24 cellular contexts compared by ENCODE assay signal in the genomic region with DNA sequence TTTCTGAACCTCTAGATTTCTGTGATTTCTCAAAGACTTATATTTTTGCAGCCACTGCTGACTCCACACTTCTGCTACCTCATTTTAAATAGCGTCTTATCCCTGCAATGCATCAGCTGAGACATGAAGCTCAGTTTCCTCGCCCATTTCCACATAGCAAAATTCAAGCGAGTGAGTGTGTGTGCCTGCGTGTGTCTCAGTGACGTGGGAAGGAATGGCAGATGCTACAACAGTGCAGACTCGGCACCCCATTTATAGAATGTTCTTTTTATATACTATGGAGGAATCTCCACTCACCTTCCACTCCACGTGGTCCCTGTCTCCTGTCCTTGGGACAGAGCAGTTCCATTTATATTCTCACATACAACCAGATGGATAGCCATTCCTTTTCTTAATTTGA. TPM values are rescaled to one million over a fixed set of nuclear protein-coding genes. Genes with fewer than 3 reads are reported as not detected.
DNase-seq lines count a peak whose midpoint lies in the region; ATAC-seq and TF ChIP-seq lines count a peak whose summit lies in the region.
"Had no signal": no experiment of that assay in that cellular context is flagged by ENCODE, and none has a peak within 500 bp of the region (broad histone marks: within the 10 kb centered on the region; RNA-seq: fewer than 3 reads in every experiment).

No MANE protein-coding gene starts in this region.

- CTCF ChIA-PET in activated CD4-positive, alpha-beta T cell treated with anti-CD3 and anti-CD28 coated beads, Interleukin-2, amount 10 ng/mL, durations not matched to agents 7 days and 5 days (lab: Charles Lee) = no interaction called here

- ATAC-seq in heart right ventricle = peak in 5 of 8 donors; percentile 25 to 67 (median 46)
- ATAC-seq in omental fat pad (ENCODE audit: low FRiP score) = peak; percentile 48
- ATAC-seq in GM18511 (IDR thresholded peaks at IDR 0.05; ENCODE audit: unreplicated experiment) = no peak
- ATAC-seq: activated CD8-positive, alpha-beta memory T cell treated with anti-CD3 and anti-CD28 coated beads, Interleukin-2, amount 10 ng/mL, durations not matched to agents 7 days and 5 days; HCT116; HepG2 had no signal

- no peaks in the 10 kb centered on the region for H3K36me3 ChIP-seq in heart right ventricle
- no peaks in the 10 kb centered on the region for H3K36me3 ChIP-seq in HAP-1 (replicated peaks)
- H3K36me3 ChIP-seq: neural progenitor cell, prostate gland, vagina had no signal

- in situ Hi-C loops in HAP-1 (cut with MboI; ENCODE audit: low sequenced_read_pairs) = no loop called here

- H3K4me1 ChIP-seq in heart right ventricle = peaks cover 7 to 47% (median 12%) of the 10 kb centered on the region in 9 donors
- H3K4me1 ChIP-seq in HAP-1 = no peaks in the 10 kb centered on the region; the same call in 1 of the 2 replicates
- H3K4me1 ChIP-seq: prostate gland had no signal

- H3K27ac Mint-ChIP-seq in nephron progenitor cell = no peak overlapping the region
- H3K27ac Mint-ChIP-seq in activated CD4-positive, alpha-beta T cell treated with anti-CD3 and anti-CD28 coated beads, Interleukin-2, amount 10 ng/mL, durations not matched to agents 7 days and 5 days = no peak overlapping the region
- H3K27ac Mint-ChIP-seq: activated CD8-positive, alpha-beta memory T cell treated with anti-CD3 and anti-CD28 coated beads, Interleukin-2, amount 10 ng/mL, durations not matched to agents 7 days and 5 days; activated T-helper 1 cell treated with anti-CD3 and anti-CD28 coated beads, Interleukin-12 subunit alpha, Interleukin-12 subunit beta, Interleukin-2, Interleukin-4 antibody, amounts not matched to agents 30 ng/mL and 10 ng/mL and 1 ng/mL, durations not matched to agents 14 hours and 24 hours and 36 hours; neural progenitor cell; T-helper 2 cell treated with Interferon-gamma antibody and Interleukin-4, amounts not matched to agents 5 μg/mL and 100 μg/mL, for 36 hours had no signal

- H3K27ac ChIP-seq in heart right ventricle = peak overlapping the region in 8 of 10 donors; percentile 20 to 86 (median 52)
- H3K27ac ChIP-seq: epithelial cell of prostate, HL-60, neural progenitor cell, prostate gland, vagina had no signal

- 58 to 64% methylated on average over 7 of the region's 7 CpGs for WGBS in heart right ventricle, 2 donors

- intact Hi-C loops in heart right ventricle (cut with DNase I) = no loop called here

- TF ChIP-seq CTCF in heart right ventricle (IDR thresholded peaks at IDR 0.05) = no peak
- TF ChIP-seq CTCF in omental fat pad (IDR thresholded peaks at IDR 0.05) = no peak
- no peak for TF ChIP-seq CTCF in nephron progenitor cell (IDR thresholded peaks at IDR 0.05)

- H3K4me3 ChIP-seq in heart right ventricle = no peak overlapping the region
- no peak overlapping the region for H3K4me3 ChIP-seq in HAP-1
- H3K4me3 ChIP-seq: neural progenitor cell, prostate gland, vagina had no signal

- H3K9me3 ChIP-seq in heart right ventricle (no peaks in the 10 kb centered on the region), HAP-1 (no peaks in the 10 kb centered on the region)
- H3K9me3 ChIP-seq: prostate gland, vagina had no signal

- no peaks in the 10 kb centered on the region for H3K9me3 Mint-ChIP-seq in nephron progenitor cell
- no peaks in the 10 kb centered on the region for H3K9me3 Mint-ChIP-seq in activated CD4-positive, alpha-beta T cell treated with anti-CD3 and anti-CD28 coated beads, Interleukin-2, amount 10 ng/mL, durations not matched to agents 7 days and 5 days
- H3K9me3 Mint-ChIP-seq: activated T-helper 1 cell treated with anti-CD3 and anti-CD28 coated beads, Interleukin-12 subunit alpha, Interleukin-12 subunit beta, Interleukin-2, Interleukin-4 antibody, amounts not matched to agents 30 ng/mL and 10 ng/mL and 1 ng/mL, durations not matched to agents 14 hours and 24 hours and 36 hours; neural progenitor cell; T-helper 2 cell treated with Interferon-gamma antibody and Interleukin-4, amounts not matched to agents 5 μg/mL and 100 μg/mL, for 36 hours had no signal

- DNase-seq in Ammon's horn (ENCODE audit: low spot score) (peak; percentile 56), amniotic epithelial cell (ENCODE audit: low read depth) (peak; percentile 45), heart right ventricle (no peak), omental fat pad (ENCODE audit: low spot score) (no peak), nephron progenitor cell (no peak), HAP-1 (ENCODE audit: low spot score in 2 of 2) (no peak)
- DNase-seq in activated CD4-positive, alpha-beta T cell treated with anti-CD3 and anti-CD28 coated beads, Interleukin-2, amount 10 ng/mL, durations not matched to agents 7 days and 5 days = no peak
- DNase-seq: activated CD4-positive, alpha-beta T cell treated with anti-CD3 and anti-CD28 coated beads, Interleukin-2, amount 50 U/mL, for 1 hour; activated CD8-positive, alpha-beta memory T cell treated with anti-CD3 and anti-CD28 coated beads, Interleukin-2, amount 10 ng/mL, durations not matched to agents 7 days and 5 days; activated naive CD4-positive, alpha-beta T cell treated with anti-CD3 and anti-CD28 coated beads, Interleukin-2, amount 50 U/mL, for 16 hours; aorta had no signal

- no peak overlapping the region for H3K4me3 Mint-ChIP-seq in nephron progenitor cell
- no peak overlapping the region for H3K4me3 Mint-ChIP-seq in activated CD4-positive, alpha-beta T cell treated with anti-CD3 and anti-CD28 coated beads, Interleukin-2, amount 10 ng/mL, durations not matched to agents 7 days and 5 days
- H3K4me3 Mint-ChIP-seq: activated CD8-positive, alpha-beta memory T cell treated with anti-CD3 and anti-CD28 coated beads, Interleukin-2, amount 10 ng/mL, durations not matched to agents 7 days and 5 days; activated T-helper 1 cell treated with anti-CD3 and anti-CD28 coated beads, Interleukin-12 subunit alpha, Interleukin-12 subunit beta, Interleukin-2, Interleukin-4 antibody, amounts not matched to agents 30 ng/mL and 10 ng/mL and 1 ng/mL, durations not matched to agents 14 hours and 24 hours and 36 hours; neural progenitor cell; T-helper 2 cell treated with Interferon-gamma antibody and Interleukin-4, amounts not matched to agents 5 μg/mL and 100 μg/mL, for 36 hours had no signal

- H3K27me3 Mint-ChIP-seq in nephron progenitor cell (ENCODE audit: low read depth, poor library complexity) = peaks cover 11% of the 10 kb centered on the region
- peaks cover 5% of the 10 kb centered on the region for H3K27me3 Mint-ChIP-seq in activated CD4-positive, alpha-beta T cell treated with anti-CD3 and anti-CD28 coated beads, Interleukin-2, amount 10 ng/mL, durations not matched to agents 7 days and 5 days

- H3K36me3 Mint-ChIP-seq in nephron progenitor cell (ENCODE audit: low read depth) = no peaks in the 10 kb centered on the region
- no peaks in the 10 kb centered on the region for H3K36me3 Mint-ChIP-seq in activated CD4-positive, alpha-beta T cell treated with anti-CD3 and anti-CD28 coated beads, Interleukin-2, amount 10 ng/mL, durations not matched to agents 7 days and 5 days (ENCODE audit: low read depth)
- H3K36me3 Mint-ChIP-seq: activated CD8-positive, alpha-beta memory T cell treated with anti-CD3 and anti-CD28 coated beads, Interleukin-2, amount 10 ng/mL, durations not matched to agents 7 days and 5 days; neural progenitor cell had no signal

- H3K4me1 Mint-ChIP-seq in nephron progenitor cell = peaks cover 55% of the 10 kb centered on the region
- H3K4me1 Mint-ChIP-seq in activated CD4-positive, alpha-beta T cell treated with anti-CD3 and anti-CD28 coated beads, Interleukin-2, amount 10 ng/mL, durations not matched to agents 7 days and 5 days = no peaks in the 10 kb centered on the region
- H3K4me1 Mint-ChIP-seq: activated CD8-positive, alpha-beta memory T cell treated with anti-CD3 and anti-CD28 coated beads, Interleukin-2, amount 10 ng/mL, durations not matched to agents 7 days and 5 days had no signal

- POLR2A ChIA-PET in activated CD4-positive, alpha-beta T cell treated with anti-CD3 and anti-CD28 coated beads, Interleukin-2, amount 10 ng/mL, durations not matched to agents 7 days and 5 days (lab: Charles Lee) = no interaction called here

- H3K27me3 ChIP-seq in heart right ventricle = no peaks in the 10 kb centered on the region
- no peaks in the 10 kb centered on the region for H3K27me3 ChIP-seq in HAP-1 (ENCODE audit: low read depth)
- H3K27me3 ChIP-seq: neural progenitor cell, vagina had no signal

RNA-seq across cellular contexts. Expression of a gene that starts 35.7 kb away (rescaled TPM):
- total RNA-seq in heart right ventricle = 1 to 10 TPM in 9 of 10 donors, under 1 TPM in 1; 0.52 to 5.9 (median 2.9) TPM
- polyA plus RNA-seq in heart right ventricle = under 1 TPM; 0.38 to 0.51 TPM
- 1 to 10 TPM in 3 of 4 donors, under 1 TPM in 1; 0.82 to 2.2 (median 1.7) TPM for total RNA-seq in omental fat pad
- under 1 TPM; 0.56 to 0.69 TPM for total RNA-seq in activated CD4-positive, alpha-beta T cell treated with anti-CD3 and anti-CD28 coated beads, Interleukin-2, amount 10 ng/mL, durations not matched to agents 7 days and 5 days
- total RNA-seq: activated T-helper 1 cell treated with anti-CD3 and anti-CD28 coated beads, Interleukin-12 subunit alpha, Interleukin-12 subunit beta, Interleukin-2, Interleukin-4 antibody, amounts not matched to agents 30 ng/mL and 10 ng/mL and 1 ng/mL, durations not matched to agents 14 hours and 24 hours and 36 hours; LHCN-M2; OCI-LY7; vagina had no signal

RNA-seq across cellular contexts. Expression of a gene that starts 36.2 kb away (rescaled TPM):
- 10 to 100 TPM; 33.2 to 50.0 (median 40.1) TPM for total RNA-seq in heart right ventricle
- 10 to 100 TPM; 43.5 to 45.8 TPM for polyA plus RNA-seq in heart right ventricle
- 10 to 100 TPM; 42.0 to 57.3 (median 43.8) TPM for total RNA-seq in omental fat pad
- total RNA-seq in activated CD4-positive, alpha-beta T cell treated with anti-CD3 and anti-CD28 coated beads, Interleukin-2, amount 10 ng/mL, durations not matched to agents 7 days and 5 days = 10 to 100 TPM; 38.9 to 46.5 TPM

RNA-seq across cellular contexts. Expression of a gene that starts 39.6 kb away (rescaled TPM):
- total RNA-seq in heart right ventricle (10 to 100 TPM in 4 of 10 donors, 1 to 10 TPM in 6; 5.3 to 16.7 (median 8.6) TPM), omental fat pad (under 1 TPM; 0.12 to 0.38 (median 0.25) TPM)
- 1 to 10 TPM in 1 of 2 donors, under 1 TPM in 1; 0.80 to 1.0 TPM for polyA plus RNA-seq in heart right ventricle
- under 1 TPM; 0.44 to 0.99 TPM for total RNA-seq in activated CD4-positive, alpha-beta T cell treated with anti-CD3 and anti-CD28 coated beads, Interleukin-2, amount 10 ng/mL, durations not matched to agents 7 days and 5 days
- total RNA-seq: LHCN-M2, OCI-LY7 had no signal
- polyA plus RNA-seq: AG04450 had no signal

RNA-seq across cellular contexts. Expression of a gene that starts 42.9 kb away (rescaled TPM):
- total RNA-seq in heart right ventricle (1 to 10 TPM in 8 of 10 donors, under 1 TPM in 2; 0.70 to 3.2 (median 1.4) TPM), omental fat pad (1 to 10 TPM; 1.9 to 3.5 (median 2.6) TPM)
- under 1 TPM; 0.38 to 0.73 TPM for polyA plus RNA-seq in heart right ventricle
- 1 to 10 TPM; 1.4 to 2.2 TPM for total RNA-seq in activated CD4-positive, alpha-beta T cell treated with anti-CD3 and anti-CD28 coated beads, Interleukin-2, amount 10 ng/mL, durations not matched to agents 7 days and 5 days

Comparison
In these comparisons a context has a peak if more than half of its experiments do, and no peak if none do; other contexts are left out.
1. DNase-seq: peak in Ammon's horn (single experiment) and amniotic epithelial cell (single experiment); none in heart right ventricle (0 of 2), omental fat pad (single experiment), nephron progenitor cell (single experiment), activated CD4-positive, alpha-beta T cell treated with anti-CD3 and anti-CD28 coated beads, Interleukin-2, amount 10 ng/mL, durations not matched to agents 7 days and 5 days (single experiment) and HAP-1 (0 of 2).